Comparison of ENCODE assay signal across 1 cellular context in the genomic region with DNA sequence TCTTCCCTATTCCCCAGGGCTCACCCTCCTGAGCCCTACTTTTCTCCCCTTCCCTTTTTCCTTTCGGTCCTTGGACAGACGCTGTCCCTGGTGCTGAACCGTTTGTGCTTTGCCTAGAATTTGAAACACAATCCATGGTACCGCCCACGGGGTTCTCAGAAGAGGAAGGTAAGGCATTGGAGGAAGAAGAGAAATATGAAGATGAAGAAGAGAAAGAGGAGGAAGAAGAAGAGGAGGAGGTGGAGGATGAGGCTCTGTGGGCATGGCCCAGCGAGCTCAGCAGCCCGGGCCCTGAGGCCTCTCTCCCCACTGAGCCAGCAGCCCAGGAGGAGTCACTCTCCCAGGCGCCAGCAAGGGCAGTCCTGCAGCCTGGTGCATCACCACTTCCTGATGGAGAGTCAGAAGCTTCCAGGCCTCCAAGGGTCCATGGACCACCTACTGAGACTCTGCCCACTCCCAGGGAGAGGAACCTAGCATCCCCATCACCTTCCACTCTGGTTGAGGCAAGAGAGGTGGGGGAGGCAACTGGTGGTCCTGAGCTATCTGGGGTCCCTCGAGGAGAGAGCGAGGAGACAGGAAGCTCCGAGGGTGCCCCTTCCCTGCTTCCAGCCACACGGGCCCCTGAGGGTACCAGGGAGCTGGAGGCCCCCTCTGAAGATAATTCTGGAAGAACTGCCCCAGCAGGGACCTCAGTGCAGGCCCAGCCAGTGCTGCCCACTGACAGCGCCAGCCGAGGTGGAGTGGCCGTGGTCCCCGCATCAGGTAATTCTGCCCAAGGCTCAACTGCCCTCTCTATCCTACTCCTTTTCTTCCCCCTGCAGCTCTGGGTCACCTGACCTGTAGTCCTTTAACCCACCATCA.
A peak's percentile ranks its signal among the peaks of the same experiment; 100 is the strongest.
TF ChIP-seq lines count a peak whose summit lies in the region.

No MANE protein-coding gene starts in this region.

TF ChIP-seq in K562, 482 proteins besides CTCF, POLR2A, EP300 and RAD21 (continued from another document):
- TF ChIP-seq, protein P1, sequence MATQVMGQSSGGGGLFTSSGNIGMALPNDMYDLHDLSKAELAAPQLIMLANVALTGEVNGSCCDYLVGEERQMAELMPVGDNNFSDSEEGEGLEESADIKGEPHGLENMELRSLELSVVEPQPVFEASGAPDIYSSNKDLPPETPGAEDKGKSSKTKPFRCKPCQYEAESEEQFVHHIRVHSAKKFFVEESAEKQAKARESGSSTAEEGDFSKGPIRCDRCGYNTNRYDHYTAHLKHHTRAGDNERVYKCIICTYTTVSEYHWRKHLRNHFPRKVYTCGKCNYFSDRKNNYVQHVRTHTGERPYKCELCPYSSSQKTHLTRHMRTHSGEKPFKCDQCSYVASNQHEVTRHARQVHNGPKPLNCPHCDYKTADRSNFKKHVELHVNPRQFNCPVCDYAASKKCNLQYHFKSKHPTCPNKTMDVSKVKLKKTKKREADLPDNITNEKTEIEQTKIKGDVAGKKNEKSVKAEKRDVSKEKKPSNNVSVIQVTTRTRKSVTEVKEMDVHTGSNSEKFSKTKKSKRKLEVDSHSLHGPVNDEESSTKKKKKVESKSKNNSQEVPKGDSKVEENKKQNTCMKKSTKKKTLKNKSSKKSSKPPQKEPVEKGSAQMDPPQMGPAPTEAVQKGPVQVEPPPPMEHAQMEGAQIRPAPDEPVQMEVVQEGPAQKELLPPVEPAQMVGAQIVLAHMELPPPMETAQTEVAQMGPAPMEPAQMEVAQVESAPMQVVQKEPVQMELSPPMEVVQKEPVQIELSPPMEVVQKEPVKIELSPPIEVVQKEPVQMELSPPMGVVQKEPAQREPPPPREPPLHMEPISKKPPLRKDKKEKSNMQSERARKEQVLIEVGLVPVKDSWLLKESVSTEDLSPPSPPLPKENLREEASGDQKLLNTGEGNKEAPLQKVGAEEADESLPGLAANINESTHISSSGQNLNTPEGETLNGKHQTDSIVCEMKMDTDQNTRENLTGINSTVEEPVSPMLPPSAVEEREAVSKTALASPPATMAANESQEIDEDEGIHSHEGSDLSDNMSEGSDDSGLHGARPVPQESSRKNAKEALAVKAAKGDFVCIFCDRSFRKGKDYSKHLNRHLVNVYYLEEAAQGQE (CRISPR knock-in tag; IDR thresholded peaks at IDR 0.05; ENCODE audit: low read depth) = peak; percentile 89
